8 cellular contexts compared by ENCODE assay signal in the genomic region with DNA sequence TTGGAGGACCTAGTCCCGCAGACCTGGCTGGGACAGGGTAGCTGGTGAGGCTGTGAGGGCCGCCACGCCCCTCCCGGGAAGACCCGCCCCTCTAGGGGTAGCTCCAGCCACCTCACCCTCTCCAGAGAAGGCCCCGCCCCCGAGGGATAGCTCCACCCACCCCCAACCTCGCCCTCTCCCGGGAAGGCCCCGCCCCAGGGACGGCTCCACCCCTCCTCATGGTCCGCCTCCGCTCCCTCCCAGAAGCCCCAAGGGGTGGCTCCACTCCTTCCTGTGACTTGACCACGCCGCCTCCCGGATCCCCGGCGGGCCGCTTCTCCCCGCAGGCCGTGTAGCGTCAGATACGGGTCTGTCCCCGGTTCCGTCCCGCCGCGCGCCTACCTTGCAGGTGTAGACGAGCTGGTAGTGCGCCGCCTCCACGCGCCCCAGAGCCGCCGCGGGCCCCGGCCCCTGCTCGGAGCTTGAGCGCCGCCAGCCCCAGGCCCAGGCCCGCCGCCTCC. TPM values are rescaled to one million over a fixed set of nuclear protein-coding genes. Genes with fewer than 3 reads are reported as not detected.
A peak's percentile ranks its signal among the peaks of the same experiment; 100 is the strongest.
DNase-seq lines count a peak whose midpoint lies in the region; ATAC-seq lines count a peak whose summit lies in the region.

No MANE protein-coding gene starts in this region.

- H3K27ac ChIP-seq in right cardiac atrium (ENCODE audit: low read length) (peak overlapping the region; percentile 93), aorta (ENCODE audit: low read depth in 1 of 2, low read length in 2 of 2) (peak overlapping the region; percentile 2 to 68)

- DNase-seq in NCI-H1436 treated with DMSO at 0.1 percent for 48 hours (lab: John Stamatoyannopoulos, UW), result peak; percentile 29
- peak; percentile 81 to 92 (median 90) for DNase-seq in T-helper 2 cell
- peak; percentile 34 to 97 (median 90) for DNase-seq in anterior cingulate cortex (lab: John Stamatoyannopoulos, UW)
- peak; percentile 98 to 99 (median 98) for DNase-seq in right cardiac atrium
- DNase-seq in renal cortical epithelial cell (ENCODE audit: low read depth), result peak; percentile 81
- DNase-seq in aorta, result peak; percentile 98 to 100

- ATAC-seq in GM18498 (IDR thresholded peaks at IDR 0.05; ENCODE audit: unreplicated experiment), result peak; percentile 79
- ATAC-seq in HG02852 (IDR thresholded peaks at IDR 0.05; ENCODE audit: unreplicated experiment), result peak; percentile 76
- peak; percentile 88 to 91 for ATAC-seq in right cardiac atrium
- ATAC-seq in aorta (ENCODE audit: low FRiP score), result peak; percentile 94

- H3K9me3 ChIP-seq in right cardiac atrium (ENCODE audit: control insufficient read depth, low read length), result no peaks in the 10 kb centered on the region
- H3K9me3 ChIP-seq in aorta (ENCODE audit: control insufficient read depth, low read length), result no peaks in the 10 kb centered on the region

- H3K27me3 ChIP-seq in right cardiac atrium (ENCODE audit: control insufficient read depth, insufficient read depth) (no peaks in the 10 kb centered on the region), aorta (ENCODE audit: control insufficient read depth in 1 of 2, insufficient read depth in 2 of 2, low read length in 1 of 2) (no peaks in the 10 kb centered on the region)

- intact Hi-C loops in right cardiac atrium (cut with DNase I) (no loop called here), aorta (cut with DNase I) (loop anchor here in 1 of 2 donors (1.0 to 5.0 kb wide), 3 partner anchors 17 to 51 kb away; partner anchors contain the start of gene GPSM1)

- H3K4me1 ChIP-seq in right cardiac atrium (ENCODE audit: control insufficient read depth, insufficient read depth, low read length) (peaks cover 5% of the 10 kb centered on the region), aorta (ENCODE audit: control insufficient read depth in 1 of 2, insufficient read depth in 2 of 2, low read length in 2 of 2) (no peaks in the 10 kb centered on the region)

- H3K4me3 ChIP-seq in right cardiac atrium (ENCODE audit: low read length) (peak overlapping the region; percentile 89), aorta (ENCODE audit: low read length in 2 of 2) (peak overlapping the region; percentile 83 to 88)

- no peaks in the 10 kb centered on the region for H3K36me3 ChIP-seq in aorta (ENCODE audit: control insufficient read depth in 1 of 2, insufficient read depth in 2 of 2, low read length in 1 of 2)

- WGBS in right cardiac atrium, result 1% methylated on average over 43 of the region's 43 CpGs
- 0 to 1% methylated on average over 27 to 43 of the region's 43 CpGs for WGBS in aorta, 2 donors

RNA-seq across cellular contexts. Expression of gene DNLZ, which starts 0.4 kb away (rescaled TPM):
- total RNA-seq in right cardiac atrium (10 to 100 TPM; 15.2 to 24.9 (median 22.2) TPM), renal cortical epithelial cell (12.5 and 17.4 TPM in 2 replicates), aorta (10 to 100 TPM; 15.5 to 18.1 TPM)
- polyA plus RNA-seq in right cardiac atrium (17.1 TPM), aorta (10 to 100 TPM; 12.4 to 14.4 TPM)

RNA-seq across cellular contexts. Expression of gene CARD9, which starts 10.3 kb away (rescaled TPM):
- total RNA-seq in right cardiac atrium (1 to 10 TPM in 2 of 4 donors, under 1 TPM in 2; 0.76 to 2.1 (median 1.0) TPM), renal cortical epithelial cell (0.52 and 1.5 TPM in 2 replicates), aorta (1 to 10 TPM; 2.6 to 5.3 TPM)
- polyA plus RNA-seq in right cardiac atrium (0.68 TPM), aorta (1 to 10 TPM; 1.4 to 4.4 TPM)

RNA-seq across cellular contexts. Expression of gene GPSM1, which starts 35.8 kb away (rescaled TPM):
- 10 to 100 TPM; 46.3 to 90.6 (median 71.6) TPM for total RNA-seq in right cardiac atrium
- 73.3 TPM for polyA plus RNA-seq in right cardiac atrium
- total RNA-seq in renal cortical epithelial cell, result 15.5 and 23.6 TPM in 2 replicates
- total RNA-seq in aorta, result 10 to 100 TPM; 22.7 to 28.9 TPM
- polyA plus RNA-seq in aorta, result 10 to 100 TPM in 1 of 2 donors, 1 to 10 TPM in 1; 6.9 to 53.7 TPM

RNA-seq across cellular contexts. Expression of gene SNAPC4, which starts 36.8 kb away (rescaled TPM):
- total RNA-seq in right cardiac atrium (1 to 10 TPM; 3.2 to 4.4 (median 3.9) TPM), renal cortical epithelial cell (7.5 and 15.5 TPM in 2 replicates), aorta (1 to 10 TPM; 6.8 to 7.7 TPM)
- polyA plus RNA-seq in right cardiac atrium (3.7 TPM), aorta (10 to 100 TPM in 1 of 2 donors, 1 to 10 TPM in 1; 1.6 to 13.9 TPM)

RNA-seq across cellular contexts. Expression of gene ENTR1, which starts 47.3 kb away (rescaled TPM):
- total RNA-seq in right cardiac atrium (10 to 100 TPM; 18.2 to 22.9 (median 20.1) TPM), renal cortical epithelial cell (30.4 and 54.5 TPM in 2 replicates), aorta (10 to 100 TPM; 27.1 to 39.0 TPM)
- polyA plus RNA-seq in right cardiac atrium (13.6 TPM), aorta (10 to 100 TPM; 15.0 to 47.2 TPM)

Comparison
In these comparisons a context has a peak if more than half of its experiments do, and no peak if none do; other contexts are left out.
1. Peak in every context shown above with its lines: DNase-seq, ATAC-seq, H3K4me3 ChIP-seq and H3K27ac ChIP-seq.
2. DNase-seq: peak in every context shown above with its lines; median percentile 99 in aorta; 98 in right cardiac atrium; 90 in T-helper 2 cell; 90 in anterior cingulate cortex; 81 in renal cortical epithelial cell; 29 in NCI-H1436 treated with DMSO at 0.1 percent for 48 hours.